ENCODE assay signal across 9 cellular contexts in the genomic region with DNA sequence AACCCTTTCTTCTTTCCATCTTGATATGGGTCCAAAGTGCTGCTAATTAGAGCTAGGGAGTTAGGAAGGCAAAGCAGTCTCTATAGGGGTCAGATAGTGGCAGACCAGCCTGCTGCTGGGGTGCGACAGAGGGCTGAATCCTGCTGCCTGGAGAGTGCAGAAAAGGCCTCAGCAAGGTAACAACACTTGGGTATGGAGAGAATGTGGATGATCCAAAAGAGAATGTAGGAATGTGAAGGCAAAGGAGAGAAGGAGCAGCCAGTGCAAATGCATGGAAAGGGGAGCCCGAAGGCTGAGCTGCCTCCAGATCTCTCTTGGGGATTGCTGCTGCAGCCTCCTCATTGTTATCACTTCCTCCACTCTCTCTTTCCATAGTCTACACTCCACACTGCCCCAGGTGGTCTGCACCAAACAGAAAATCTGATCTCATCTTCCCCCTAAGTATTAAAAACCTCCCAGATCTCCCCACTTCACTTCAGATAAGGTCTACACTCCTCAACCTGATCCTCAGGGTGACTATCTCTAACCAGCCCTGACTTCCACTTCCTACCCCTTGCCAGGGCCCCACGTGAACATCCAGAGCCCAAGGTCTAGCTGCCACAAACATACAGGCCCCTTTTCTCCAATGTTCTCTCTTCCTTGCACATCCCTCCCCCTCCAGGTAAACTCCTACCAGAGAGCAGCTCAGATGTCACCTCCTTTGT. TPM values are rescaled to one million over a fixed set of nuclear protein-coding genes. Genes with fewer than 3 reads are reported as not detected.
DNase-seq lines count a peak whose midpoint lies in the region; ATAC-seq and TF ChIP-seq lines count a peak whose summit lies in the region.
"Had no signal": no experiment of that assay in that cellular context is flagged by ENCODE, and none has a peak within 500 bp of the region (broad histone marks: within the 10 kb centered on the region; RNA-seq: fewer than 3 reads in every experiment).

No MANE protein-coding gene starts in this region.

- H3K27me3 Mint-ChIP-seq in H9 (ENCODE audit: low read depth): no peaks in the 10 kb centered on the region
- H3K27me3 Mint-ChIP-seq in CD4-positive, alpha-beta T cell: no peaks in the 10 kb centered on the region
- no peaks in the 10 kb centered on the region for H3K27me3 Mint-ChIP-seq in activated T-cell treated with anti-CD3 and anti-CD28 coated beads, Interleukin-2, amount 50 U/mL, for 72 hours (ENCODE audit: low read depth)
- H3K27me3 Mint-ChIP-seq: activated CD4-positive, alpha-beta T cell treated with anti-CD3 and anti-CD28 coated beads, Interleukin-2, amount 10 ng/mL, durations not matched to agents 7 days and 5 days had no signal

- no peaks in the 10 kb centered on the region; the same call in 1 of the 2 replicates for H3K4me1 ChIP-seq in H9 (ENCODE audit: insufficient read depth, low read length)
- peaks cover 8% of the 10 kb centered on the region for H3K4me1 ChIP-seq in OCI-LY7 (ENCODE audit: insufficient read depth, low read length, poor library complexity, severe bottlenecking)
- peaks cover 0 to 90% (median 23%) of the 10 kb centered on the region in 3 donors for H3K4me1 ChIP-seq in gastroesophageal sphincter
- H3K4me1 ChIP-seq in skeletal muscle tissue (ENCODE audit: control insufficient read depth in 3 of 3, insufficient read depth in 3 of 3, low read length in 3 of 3): peaks cover 39 to 73% (median 44%) of the 10 kb centered on the region in 3 donors

- H3K9me3 ChIP-seq in H9 (ENCODE audit: control insufficient read depth, low read depth, low read length): no peaks in the 10 kb centered on the region
- H3K9me3 ChIP-seq in OCI-LY7 (ENCODE audit: low read length): no peaks in the 10 kb centered on the region
- no peaks in the 10 kb centered on the region for H3K9me3 ChIP-seq in gastroesophageal sphincter
- H3K9me3 ChIP-seq in skeletal muscle tissue (ENCODE audit: control insufficient read depth in 3 of 3, low read length in 3 of 3): no peaks in the 10 kb centered on the region
- no peaks in the 10 kb centered on the region for H3K9me3 ChIP-seq in CD4-positive, alpha-beta T cell (ENCODE audit: control insufficient read depth, low read length)

- peak overlapping the region in 2 of 3 experiments; percentile 15 to 45; a peak in 2 of 7 replicates for H3K27ac Mint-ChIP-seq in H9
- no peak overlapping the region for H3K27ac Mint-ChIP-seq in CD4-positive, alpha-beta T cell
- no peak overlapping the region for H3K27ac Mint-ChIP-seq in activated T-cell treated with anti-CD3 and anti-CD28 coated beads, Interleukin-2, amount 50 U/mL, for 72 hours
- H3K27ac Mint-ChIP-seq: activated CD4-positive, alpha-beta T cell treated with anti-CD3 and anti-CD28 coated beads, Interleukin-2, amount 10 ng/mL, durations not matched to agents 7 days and 5 days had no signal

- H4K20me1 ChIP-seq in H9 (ENCODE audit: control insufficient read depth, insufficient read depth, insufficient read length) (no peaks in the 10 kb centered on the region), OCI-LY7 (ENCODE audit: insufficient read depth, low read length) (no peaks in the 10 kb centered on the region)

- H3K4me2 ChIP-seq in H9 (ENCODE audit: insufficient read depth, insufficient read length, low read length): no peak overlapping the region
- H3K4me2 ChIP-seq in OCI-LY7 (ENCODE audit: low read length): no peak overlapping the region

- CTCF ChIA-PET in OCI-LY7 (lab: Charles Lee; ENCODE audit: unreplicated experiment): no interaction called here
- CTCF ChIA-PET in CD4-positive, alpha-beta T cell (lab: Charles Lee): interaction anchor here (2.5 kb wide), 1 partner anchor 15 kb away, joined by 6 read pairs; no protein-coding TSS in a partner anchor

- H2AK5ac ChIP-seq in H9 (ENCODE audit: insufficient read length, low read length): no peak overlapping the region

- H3K79me2 ChIP-seq in H9 (ENCODE audit: insufficient read depth, low read length) (no peaks in the 10 kb centered on the region), OCI-LY7 (ENCODE audit: insufficient read depth, low read depth, low read length) (no peaks in the 10 kb centered on the region)

- POLR2A ChIA-PET in OCI-LY7 (lab: Charles Lee): no interaction called here
- POLR2A ChIA-PET in CD4-positive, alpha-beta T cell (lab: Charles Lee): interaction anchor here (1.0 kb wide), 1 partner anchor 29 kb away, joined by 3 read pairs; a partner anchor contains a TSS

- no peak overlapping the region for H3K4me3 ChIP-seq in OCI-LY7 (ENCODE audit: low read depth, low read length, poor library complexity, severe bottlenecking)
- no peak overlapping the region for H3K4me3 ChIP-seq in gastroesophageal sphincter
- peak overlapping the region in 1 of 3 donors; percentile 29 for H3K4me3 ChIP-seq in skeletal muscle tissue (ENCODE audit: low read length in 3 of 3)

- no peak overlapping the region for H2BK15ac ChIP-seq in H9 (ENCODE audit: low read depth, low read length)

- DNase-seq in H9 (no peak), OCI-LY7 (ENCODE audit: low spot score) (peak; percentile 17), Ammon's horn (ENCODE audit: low spot score) (no peak)
- no peak for DNase-seq in CD4-positive, alpha-beta T cell
- DNase-seq in activated T-cell treated with anti-CD3 and anti-CD28 coated beads, Interleukin-2, amount 50 U/mL, for 72 hours: no peak
- DNase-seq: activated CD4-positive, alpha-beta T cell treated with anti-CD3 and anti-CD28 coated beads, Interleukin-2, amount 10 ng/mL, durations not matched to agents 7 days and 5 days had no signal

- H3K36me3 Mint-ChIP-seq in H9 (ENCODE audit: insufficient read depth in 1 of 3, low read depth in 3 of 3): no peaks in the 10 kb centered on the region
- no peaks in the 10 kb centered on the region for H3K36me3 Mint-ChIP-seq in CD4-positive, alpha-beta T cell (ENCODE audit: low read depth)
- H3K36me3 Mint-ChIP-seq in activated T-cell treated with anti-CD3 and anti-CD28 coated beads, Interleukin-2, amount 50 U/mL, for 72 hours (ENCODE audit: insufficient read depth in 2 of 2): no peaks in the 10 kb centered on the region

- no peak overlapping the region for H4K5ac ChIP-seq in H9 (ENCODE audit: insufficient read length, low read depth, low read length)

- BruUV-seq in OCI-LY7 (replicated peaks; lab: Mats Ljungman, UMichigan): no TSS peak

- H3K23me2 ChIP-seq in H9 (ENCODE audit: insufficient read length, low read depth, low read length, poor library complexity, severe bottlenecking): no peaks in the 10 kb centered on the region

- H2BK12ac ChIP-seq in H9 (ENCODE audit: insufficient read length, low read depth, low read length): no peak overlapping the region

- H3K4me1 Mint-ChIP-seq in H9: peaks cover 27 to 31% of the 10 kb centered on the region in 2 experiments
- peaks cover 27% of the 10 kb centered on the region for H3K4me1 Mint-ChIP-seq in CD4-positive, alpha-beta T cell (ENCODE audit: low read depth)
- peaks cover 37% of the 10 kb centered on the region for H3K4me1 Mint-ChIP-seq in activated T-cell treated with anti-CD3 and anti-CD28 coated beads, Interleukin-2, amount 50 U/mL, for 72 hours (ENCODE audit: low read depth)

- no peak overlapping the region for H4K8ac ChIP-seq in H9 (replicated peaks; ENCODE audit: insufficient read length, low read depth, low read length)

- no peak overlapping the region; the same call in 1 of the 2 replicates for H3K14ac ChIP-seq in H9 (ENCODE audit: insufficient read depth, low read length)

- no peak for TF ChIP-seq EP300 in gastroesophageal sphincter (IDR thresholded peaks at IDR 0.05)

- H3K9me2 ChIP-seq in OCI-LY7 (ENCODE audit: insufficient read depth, low read length): no peaks in the 10 kb centered on the region

- H3T11ph ChIP-seq in H9 (ENCODE audit: low read length): no peak overlapping the region

- H3K4ac ChIP-seq in H9 (ENCODE audit: low read depth, low read length): no peak overlapping the region

- no peaks in the 10 kb centered on the region for H3K9me3 Mint-ChIP-seq in H9
- H3K9me3 Mint-ChIP-seq in CD4-positive, alpha-beta T cell: no peaks in the 10 kb centered on the region
- H3K9me3 Mint-ChIP-seq in activated T-cell treated with anti-CD3 and anti-CD28 coated beads, Interleukin-2, amount 50 U/mL, for 72 hours: no peaks in the 10 kb centered on the region
- H3K9me3 Mint-ChIP-seq: activated CD4-positive, alpha-beta T cell treated with anti-CD3 and anti-CD28 coated beads, Interleukin-2, amount 10 ng/mL, durations not matched to agents 7 days and 5 days had no signal

- no peak overlapping the region for H3K56ac ChIP-seq in H9 (ENCODE audit: insufficient read length, low read depth, low read length)

- no peaks in the 10 kb centered on the region for H3K27me3 ChIP-seq in H9 (ENCODE audit: insufficient read depth, low read length)
- H3K27me3 ChIP-seq in gastroesophageal sphincter: no peaks in the 10 kb centered on the region
- H3K27me3 ChIP-seq in skeletal muscle tissue (ENCODE audit: control insufficient read depth in 3 of 3, insufficient read depth in 3 of 3, low read length in 3 of 3): no peaks in the 10 kb centered on the region
- H3K27me3 ChIP-seq in CD4-positive, alpha-beta T cell (ENCODE audit: control insufficient read depth, insufficient read depth, low read length): no peaks in the 10 kb centered on the region

- H3K9ac ChIP-seq in H9 (ENCODE audit: extremely low read depth, insufficient read length, low read length): no peak overlapping the region
- no peak overlapping the region for H3K9ac ChIP-seq in skeletal muscle tissue (ENCODE audit: low read depth in 1 of 3, low read length in 3 of 3)

- no peak overlapping the region for H3K27ac ChIP-seq in H9 (ENCODE audit: insufficient read length, low read depth, low read length)
- no peak overlapping the region for H3K27ac ChIP-seq in OCI-LY7 (ENCODE audit: low read depth, low read length, poor library complexity, severe bottlenecking)
- H3K27ac ChIP-seq in gastroesophageal sphincter: peak overlapping the region in 3 of 4 donors; percentile 45 to 56 (median 51)
- H3K27ac ChIP-seq in skeletal muscle tissue (ENCODE audit: low read depth, low read length): peak overlapping the region; percentile 27
- no peak overlapping the region for H3K27ac ChIP-seq in CD4-positive, alpha-beta T cell (ENCODE audit: low read depth, low read length)

- no peak for TF ChIP-seq POLR2A in gastroesophageal sphincter (IDR thresholded peaks at IDR 0.05)

- no peak overlapping the region for H2BK20ac ChIP-seq in H9 (ENCODE audit: low read depth, low read length, poor library complexity, severe bottlenecking)

- H4K91ac ChIP-seq in H9 (ENCODE audit: insufficient read length, low read depth, low read length): no peak overlapping the region

- H3K79me1 ChIP-seq in H9 (ENCODE audit: insufficient read depth, low read depth, low read length, poor library complexity, severe bottlenecking): no peaks in the 10 kb centered on the region

- no peak overlapping the region for H3K23ac ChIP-seq in H9 (ENCODE audit: insufficient read length, low read depth, low read length)

- WGBS in H9 (ENCODE audit: extremely low coverage, insufficient read length, low lambda C conversion rate): no CpG with 5 or more reads among the region's 3 CpGs
- WGBS in gastroesophageal sphincter (ENCODE audit: low coverage in 1 of 2), 2 donors: 49 to 56% methylated on average over 2 to 3 of the region's 3 CpGs

- H2AFZ ChIP-seq in H9 (ENCODE audit: low read length) (no peak overlapping the region), OCI-LY7 (ENCODE audit: low read length) (no peak overlapping the region)

- intact Hi-C loops in OCI-LY7 (cut with micrococcal nuclease; ENCODE audit: unreplicated experiment): no loop called here
- intact Hi-C loops in CD4-positive, alpha-beta T cell (cut with DNase I, micrococcal nuclease): loop anchor here in 1 of 2 experiments (5.0 kb wide), 1 partner anchor 69 kb away; no protein-coding TSS in a partner anchor

- H3K18ac ChIP-seq in H9 (ENCODE audit: insufficient read length, low read depth, low read length): no peak overlapping the region

- H2BK5ac ChIP-seq in H9 (ENCODE audit: insufficient read length, low read length): no peak overlapping the region

- no peak overlapping the region for H3K4me3 Mint-ChIP-seq in H9
- H3K4me3 Mint-ChIP-seq in CD4-positive, alpha-beta T cell: no peak overlapping the region
- H3K4me3 Mint-ChIP-seq in activated T-cell treated with anti-CD3 and anti-CD28 coated beads, Interleukin-2, amount 50 U/mL, for 72 hours: no peak overlapping the region
- H3K4me3 Mint-ChIP-seq: activated CD4-positive, alpha-beta T cell treated with anti-CD3 and anti-CD28 coated beads, Interleukin-2, amount 10 ng/mL, durations not matched to agents 7 days and 5 days had no signal

- no peak overlapping the region for H2BK120ac ChIP-seq in H9 (ENCODE audit: low read depth, low read length, poor library complexity, severe bottlenecking)

- ATAC-seq in gastroesophageal sphincter (no peak), HG03469 (IDR thresholded peaks at IDR 0.05; ENCODE audit: unreplicated experiment) (no peak)
- ATAC-seq in CD4-positive, alpha-beta T cell (ENCODE audit: poor library complexity): no peak
- no peak for ATAC-seq in activated T-cell treated with anti-CD3 and anti-CD28 coated beads, Interleukin-2, amount 50 U/mL, for 72 hours (replicated peaks in 1 of 2)

- H3K36me3 ChIP-seq in OCI-LY7 (ENCODE audit: insufficient read depth, low read length): no peaks in the 10 kb centered on the region
- H3K36me3 ChIP-seq in gastroesophageal sphincter: no peaks in the 10 kb centered on the region
- peaks cover 0 to 2% (median 0%) of the 10 kb centered on the region in 3 donors for H3K36me3 ChIP-seq in skeletal muscle tissue (ENCODE audit: control insufficient read depth in 3 of 3, insufficient read depth in 3 of 3, low read length in 3 of 3)

- TF ChIP-seq CTCF in H9 (conservative IDR thresholded peaks at IDR 0.05) (no peak), OCI-LY7 (conservative IDR thresholded peaks at IDR 0.05; ENCODE audit: low read length) (no peak), gastroesophageal sphincter (IDR thresholded peaks at IDR 0.05) (no peak)
- no peak for TF ChIP-seq CTCF in CD4-positive, alpha-beta T cell (IDR thresholded peaks at IDR 0.05)

RNA-seq across cellular contexts. Expression of a gene that starts 28.8 kb away (rescaled TPM):
- total RNA-seq in H9 (2021) (4.6 and 5.1 TPM in 2 replicates), OCI-LY7 (2022) (14.3 and 16.4 TPM in 2 replicates), gastroesophageal sphincter (10 to 100 TPM; 49.6 to 88.9 (median 74.8) TPM), skeletal muscle tissue (14.1 TPM)
- 4.9 and 5.4 TPM in 2 replicates for total RNA-seq in OCI-LY7 (2014; rRNA removed; shearing (Covaris generic))
- total RNA-seq in CD4-positive, alpha-beta T cell: 10 to 100 TPM; 28.5 to 30.5 TPM
- total RNA-seq in activated T-cell treated with anti-CD3 and anti-CD28 coated beads, Interleukin-2, amount 50 U/mL, for 72 hours: 10 to 100 TPM; 23.7 to 26.9 TPM

RNA-seq across cellular contexts. Expression of a gene that starts 29.2 kb away (rescaled TPM):
- total RNA-seq in H9 (2021) (0.31 and 0.68 TPM in 2 replicates), OCI-LY7 (2022) (0.19 and 0.50 TPM in 2 replicates), gastroesophageal sphincter (1 to 10 TPM; 1.1 to 3.5 (median 1.7) TPM), skeletal muscle tissue (1.0 TPM)
- total RNA-seq in OCI-LY7 (2014; rRNA removed; shearing (Covaris generic)): not detected in 2 replicates
- total RNA-seq in CD4-positive, alpha-beta T cell: under 1 TPM in 1 of 2 experiments, not detected in 1; 0.11 TPM
- under 1 TPM; 0.39 to 0.43 TPM for total RNA-seq in activated T-cell treated with anti-CD3 and anti-CD28 coated beads, Interleukin-2, amount 50 U/mL, for 72 hours

Comparison
In these comparisons a context has a peak if more than half of its experiments do, and no peak if none do; other contexts are left out.
1. H3K27ac ChIP-seq: peak in gastroesophageal sphincter (3 of 4) and skeletal muscle tissue (single experiment); none in H9 (single experiment), OCI-LY7 (single experiment) and CD4-positive, alpha-beta T cell (single experiment).
2. H3K27ac Mint-ChIP-seq: peak in H9 (2 of 3); none in CD4-positive, alpha-beta T cell (single experiment) and activated T-cell treated with anti-CD3 and anti-CD28 coated beads, Interleukin-2, amount 50 U/mL, for 72 hours (single experiment).